In genomic region chr11:65126624-65127274, GRCh38 we compare ENCODE assay signal across 18 cellular contexts. TPM values are rescaled to one million over a fixed set of nuclear protein-coding genes. Genes with fewer than 3 reads are reported as not detected.
DNase-seq lines count a peak whose midpoint lies in the region; ATAC-seq and TF ChIP-seq lines count a peak whose summit lies in the region.
"Had no signal": no experiment of that assay in that cellular context is flagged by ENCODE, and none has a peak within 500 bp of the region (broad histone marks: within the 10 kb centered on the region; RNA-seq: fewer than 3 reads in every experiment).

No MANE protein-coding gene starts in this region.

- H3K4me3 ChIP-seq in Peyer's patch: no peak overlapping the region
- H3K4me3 ChIP-seq in osteoblast (ENCODE audit: insufficient read depth, low read length): no peak overlapping the region
- H3K4me3 ChIP-seq: gastrocnemius medialis had no signal

- peaks cover 20% of the 10 kb centered on the region for H4K20me1 ChIP-seq in osteoblast (ENCODE audit: insufficient read depth, low read length)

- DNase-seq in T-helper 1 cell (no peak), Peyer's patch (peak in 2 of 3 donors; percentile 11 to 18), osteoblast (ENCODE audit: insufficient read length, low spot score, missing footprints) (peak; percentile 72), HuH-7 (ENCODE audit: low spot score) (no peak)
- DNase-seq: activated CD4-positive, alpha-beta T cell treated with anti-CD3 and anti-CD28 coated beads, Interleukin-2, amount 50 U/mL, for 48 hours; amniotic stem cell; cerebellar nuclear complex; EL; gastrocnemius medialis; KG1; naive thymus-derived CD8-positive, alpha-beta T cell; NCI-H1105 treated with DMSO at 0.1 percent for 48 hours; NCI-H2171; stimulated activated CD4-positive, alpha-beta T cell treated with anti-CD3 and anti-CD28 coated beads, Interleukin-15, amount 100 ng/mL, for 24 hours had no signal

- no peak overlapping the region for H3K4me3 Mint-ChIP-seq in T-helper 1 cell treated with Interleukin-12 subunit alpha and Interleukin-12 subunit beta and Interleukin-4 antibody, amounts not matched to agents 30 μg/mL and 1 μg/mL, for 36 hours
- H3K4me3 Mint-ChIP-seq: activated T-helper 17 cell treated with anti-CD3 and anti-CD28 coated beads, Interleukin-2, amount 50 U/mL, for 72 hours; naive thymus-derived CD8-positive, alpha-beta T cell had no signal

- no peaks in the 10 kb centered on the region for H3K9me3 ChIP-seq in Peyer's patch
- no peaks in the 10 kb centered on the region for H3K9me3 ChIP-seq in osteoblast (ENCODE audit: low read depth, low read length)
- H3K9me3 ChIP-seq: gastrocnemius medialis had no signal

- H3K4me1 Mint-ChIP-seq in T-helper 1 cell treated with Interleukin-12 subunit alpha and Interleukin-12 subunit beta and Interleukin-4 antibody, amounts not matched to agents 30 μg/mL and 1 μg/mL, for 36 hours (ENCODE audit: low read depth): peaks cover 11% of the 10 kb centered on the region

- peaks cover 30% of the 10 kb centered on the region for H3K36me3 Mint-ChIP-seq in T-helper 1 cell treated with Interleukin-12 subunit alpha and Interleukin-12 subunit beta and Interleukin-4 antibody, amounts not matched to agents 30 μg/mL and 1 μg/mL, for 36 hours (ENCODE audit: low read depth)

- no peak for TF ChIP-seq POLR2A in Peyer's patch (IDR thresholded peaks at IDR 0.05)

- H3K27me3 ChIP-seq in Peyer's patch (no peaks in the 10 kb centered on the region), osteoblast (ENCODE audit: insufficient read depth, low read length) (no peaks in the 10 kb centered on the region)
- H3K27me3 ChIP-seq: gastrocnemius medialis had no signal

- no peaks in the 10 kb centered on the region for H3K27me3 Mint-ChIP-seq in T-helper 1 cell treated with Interleukin-12 subunit alpha and Interleukin-12 subunit beta and Interleukin-4 antibody, amounts not matched to agents 30 μg/mL and 1 μg/mL, for 36 hours (ENCODE audit: low read depth)
- H3K27me3 Mint-ChIP-seq: activated T-helper 17 cell treated with anti-CD3 and anti-CD28 coated beads, Interleukin-2, amount 50 U/mL, for 72 hours; CD8-positive, alpha-beta memory T cell; naive thymus-derived CD8-positive, alpha-beta T cell had no signal

- TF ChIP-seq CTCF in Peyer's patch (IDR thresholded peaks at IDR 0.05): no peak
- TF ChIP-seq CTCF in osteoblast (IDR thresholded peaks at IDR 0.05; ENCODE audit: extremely low read depth, low read depth, low read length): no peak

- H3K9me3 Mint-ChIP-seq in T-helper 1 cell treated with Interleukin-12 subunit alpha and Interleukin-12 subunit beta and Interleukin-4 antibody, amounts not matched to agents 30 μg/mL and 1 μg/mL, for 36 hours: no peaks in the 10 kb centered on the region
- H3K9me3 Mint-ChIP-seq: activated T-helper 17 cell treated with anti-CD3 and anti-CD28 coated beads, Interleukin-2, amount 50 U/mL, for 72 hours; CD8-positive, alpha-beta memory T cell; naive thymus-derived CD8-positive, alpha-beta T cell had no signal

- H3K4me1 ChIP-seq in Peyer's patch: peaks cover 0 to 20% (median 11%) of the 10 kb centered on the region in 4 donors
- H3K4me1 ChIP-seq in osteoblast (ENCODE audit: insufficient read depth, low read length): peaks cover 5% of the 10 kb centered on the region

- peak overlapping the region; percentile 14 for H3K27ac Mint-ChIP-seq in T-helper 1 cell treated with Interleukin-12 subunit alpha and Interleukin-12 subunit beta and Interleukin-4 antibody, amounts not matched to agents 30 μg/mL and 1 μg/mL, for 36 hours
- H3K27ac Mint-ChIP-seq: activated T-helper 17 cell treated with anti-CD3 and anti-CD28 coated beads, Interleukin-2, amount 50 U/mL, for 72 hours had no signal

- no peak overlapping the region for H3K27ac ChIP-seq in Peyer's patch
- no peak overlapping the region for H3K27ac ChIP-seq in osteoblast (ENCODE audit: low read depth, low read length)
- H3K27ac ChIP-seq: gastrocnemius medialis had no signal

- peaks cover 45% of the 10 kb centered on the region for H3K79me2 ChIP-seq in osteoblast (ENCODE audit: insufficient read depth, low read length)

- H3K4me2 ChIP-seq in osteoblast (ENCODE audit: insufficient read depth, low read length): no peak overlapping the region

- no peak for ATAC-seq in HG02870 (IDR thresholded peaks at IDR 0.05; ENCODE audit: unreplicated experiment)
- ATAC-seq: activated T-helper 17 cell treated with anti-CD3 and anti-CD28 coated beads, Interleukin-2, amount 50 U/mL, for 72 hours; gastrocnemius medialis; naive thymus-derived CD8-positive, alpha-beta T cell had no signal

- peaks cover 0 to 75% (median 0%) of the 10 kb centered on the region in 3 donors for H3K36me3 ChIP-seq in Peyer's patch
- H3K36me3 ChIP-seq in osteoblast (ENCODE audit: insufficient read depth, low read length): peaks cover 70% of the 10 kb centered on the region

- no peak overlapping the region for H2AFZ ChIP-seq in osteoblast (ENCODE audit: low read length)

RNA-seq across cellular contexts. Expression of gene MRPL49, which starts 4.6 kb away (rescaled TPM):
- total RNA-seq in Peyer's patch (10 to 100 TPM; 36.2 to 50.3 (median 45.7) TPM), osteoblast (37.4 and 41.6 TPM in 2 replicates)

RNA-seq across cellular contexts. Expression of gene FAU, which starts 4.8 kb away (rescaled TPM):
- total RNA-seq in Peyer's patch (100 to 1,000 TPM; 412 to 714 (median 579) TPM), osteoblast (94.3 and 118 TPM in 2 replicates)

RNA-seq across cellular contexts. Expression of gene SYVN1, which starts 7.6 kb away (rescaled TPM):
- total RNA-seq in Peyer's patch (10 to 100 TPM; 37.1 to 61.9 (median 51.6) TPM), osteoblast (10.3 and 11.9 TPM in 2 replicates)

RNA-seq across cellular contexts. Expression of gene ZNHIT2, which starts 9.2 kb away (rescaled TPM):
- total RNA-seq in Peyer's patch (10 to 100 TPM in 3 of 4 donors, 1 to 10 TPM in 1; 8.7 to 20.6 (median 13.8) TPM), osteoblast (12.3 and 12.4 TPM in 2 replicates)

RNA-seq across cellular contexts. Expression of gene TM7SF2, which starts 15.1 kb away (rescaled TPM):
- total RNA-seq in Peyer's patch: 10 to 100 TPM; 19.8 to 78.1 (median 58.5) TPM
- total RNA-seq in osteoblast: 8.8 and 10.1 TPM in 2 replicates

Comparison
In these comparisons a context has a peak if more than half of its experiments do, and no peak if none do; other contexts are left out.
1. DNase-seq: peak in Peyer's patch (2 of 3) and osteoblast (single experiment); none in T-helper 1 cell (0 of 5) and HuH-7 (single experiment).